ENCODE assay signal across 1 cellular context in genomic region chr18:2302628-2303516, GRCh38.
TF ChIP-seq lines count a peak whose summit lies in the region.

No MANE protein-coding gene starts in this region.

TF ChIP-seq in K562, 482 proteins besides CTCF, POLR2A, EP300 and RAD21 (continued from another document and continues in another):
- TF ChIP-seq MGA (IDR thresholded peaks at IDR 0.05) (peak; percentile 70), TRIM24 (IDR thresholded peaks at IDR 0.05) (peak; percentile 83 to 88), MLX (CRISPR knock-in tag; conservative IDR thresholded peaks at IDR 0.05) (no peak), POLR2AphosphoS2 (IDR thresholded peaks at IDR 0.05; ENCODE audit: low read length) (no peak), HOXB6 (CRISPR knock-in tag; IDR thresholded peaks at IDR 0.05; ENCODE audit: borderline replicate concordance) (no peak), TFAM (CRISPR knock-in tag; conservative IDR thresholded peaks at IDR 0.05) (no peak), ZNF76 (CRISPR knock-in tag; IDR thresholded peaks at IDR 0.05; ENCODE audit: borderline replicate concordance) (no peak), BCOR (IDR thresholded peaks at IDR 0.05) (0 out of 2 replicates have a peak, but pooled peaks have one; percentile 33), ARID2 (IDR thresholded peaks at IDR 0.05) (no peak), HNRNPL (IDR thresholded peaks at IDR 0.05; ENCODE audit: low read depth, low read length) (no peak), ZBTB49 (CRISPR knock-in tag; IDR thresholded peaks at IDR 0.05; ENCODE audit: borderline replicate concordance) (no peak), SMARCC2 (IDR thresholded peaks at IDR 0.05; ENCODE audit: low read depth) (peak; percentile 92), EZH2 (IDR thresholded peaks at IDR 0.05; ENCODE audit: borderline replicate concordance, low read depth, low read length) (no peak), GABPB2 (CRISPR knock-in tag; conservative IDR thresholded peaks at IDR 0.05) (no peak), ZKSCAN3 (CRISPR knock-in tag; IDR thresholded peaks at IDR 0.05) (no peak), TSC22D4 (tag; IDR thresholded peaks at IDR 0.05) (no peak), EHMT2 (IDR thresholded peaks at IDR 0.05) (no peak), NCOA2 (IDR thresholded peaks at IDR 0.05; ENCODE audit: partially characterized antibody in 2 of 2) (peak in 1 of 2 experiments; percentile 40), HDGF (IDR thresholded peaks at IDR 0.05) (peak; percentile 24; the same call in 1 of the 2 replicates), ZNF766 (CRISPR knock-in tag; conservative IDR thresholded peaks at IDR 0.05) (peak; percentile 56; the same call in 1 of the 2 replicates), ETV5 (CRISPR knock-in tag; IDR thresholded peaks at IDR 0.05; ENCODE audit: low read depth) (no peak), ZNF75A (CRISPR knock-in tag; IDR thresholded peaks at IDR 0.05) (no peak), NR2C2 (CRISPR knock-in tag; IDR thresholded peaks at IDR 0.05) (no peak), NR2C2 (tag; IDR thresholded peaks at IDR 0.05) (peak; percentile 84), ATF2 (CRISPR knock-in tag; IDR thresholded peaks at IDR 0.05) (no peak), ZNF740 (CRISPR knock-in tag; IDR thresholded peaks at IDR 0.05) (no peak), ZNF740 (tag; IDR thresholded peaks at IDR 0.05) (peak in 1 of 2 experiments; percentile 45; a peak in 1 of 4 replicates), ZNF324 (CRISPR knock-in tag; IDR thresholded peaks at IDR 0.05) (no peak), PML (IDR thresholded peaks at IDR 0.05; ENCODE audit: low read length) (peak; percentile 75), MBD2 (IDR thresholded peaks at IDR 0.05; ENCODE audit: borderline replicate concordance, low read depth) (peak; percentile 24; the same call in 1 of the 2 replicates), HNRNPLL (IDR thresholded peaks at IDR 0.05; ENCODE audit: low read depth, low read length, poor library complexity, severe bottlenecking) (no peak), ZNF274 (IDR thresholded peaks at IDR 0.05; ENCODE audit: borderline replicate concordance, low read depth, low read length) (no peak), POLR2AphosphoS5 (IDR thresholded peaks at IDR 0.05; ENCODE audit: control insufficient read depth, insufficient read depth, low read depth, low read length) (no peak), CREB3 (tag; conservative IDR thresholded peaks at IDR 0.05; ENCODE audit: low read depth) (peak; percentile 83), MIER1 (IDR thresholded peaks at IDR 0.05; ENCODE audit: low read depth) (no peak), ZNF583 (CRISPR knock-in tag; IDR thresholded peaks at IDR 0.05) (no peak), CTCFL (IDR thresholded peaks at IDR 0.05; ENCODE audit: borderline replicate concordance, insufficient read depth, low read depth, low read length, poor library complexity, severe bottlenecking) (no peak), ELF1 (tag; IDR thresholded peaks at IDR 0.05) (no peak), HCFC1 (IDR thresholded peaks at IDR 0.05; ENCODE audit: low read depth, low read length) (no peak), ZNF644 (tag; IDR thresholded peaks at IDR 0.05; ENCODE audit: low read depth) (0 out of 2 replicates have a peak, but pooled peaks have one; percentile 41), ZNF778 (CRISPR knock-in tag; IDR thresholded peaks at IDR 0.05) (no peak)
- TF ChIP-seq, protein P1, sequence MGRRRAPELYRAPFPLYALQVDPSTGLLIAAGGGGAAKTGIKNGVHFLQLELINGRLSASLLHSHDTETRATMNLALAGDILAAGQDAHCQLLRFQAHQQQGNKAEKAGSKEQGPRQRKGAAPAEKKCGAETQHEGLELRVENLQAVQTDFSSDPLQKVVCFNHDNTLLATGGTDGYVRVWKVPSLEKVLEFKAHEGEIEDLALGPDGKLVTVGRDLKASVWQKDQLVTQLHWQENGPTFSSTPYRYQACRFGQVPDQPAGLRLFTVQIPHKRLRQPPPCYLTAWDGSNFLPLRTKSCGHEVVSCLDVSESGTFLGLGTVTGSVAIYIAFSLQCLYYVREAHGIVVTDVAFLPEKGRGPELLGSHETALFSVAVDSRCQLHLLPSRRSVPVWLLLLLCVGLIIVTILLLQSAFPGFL (CRISPR knock-in tag; IDR thresholded peaks at IDR 0.05): no peak
